ENCODE assay signal across 17 cellular contexts in genomic region chr7:157220916-157221569, GRCh38.
"Had no signal": no experiment of that assay in that cellular context is flagged by ENCODE, and none has a peak within 500 bp of the region (broad histone marks: within the 10 kb centered on the region; RNA-seq: fewer than 3 reads in every experiment).

No MANE protein-coding gene starts in this region.

- H3K27ac ChIP-seq: heart right ventricle, parathyroid adenoma, psoas muscle, right lobe of liver, thoracic aorta, transverse colon had no signal

- H3K27ac Mint-ChIP-seq: natural killer cell treated with Interleukin-12 subunit alpha and Interleukin-12 subunit beta and Interleukin-15 and Interleukin-18, amount 100 ng/mL, for 72 hours had no signal

- ATAC-seq: esophagus mucosa; heart right ventricle; natural killer cell treated with Interleukin-12 subunit alpha and Interleukin-12 subunit beta and Interleukin-15 and Interleukin-18, amount 100 ng/mL, for 72 hours; psoas muscle; right lobe of liver; stimulated activated effector memory CD8-positive, alpha-beta T cell treated with anti-CD3 and anti-CD28 coated beads, Interleukin-12 subunit alpha, Interleukin-12 subunit beta, amount 100 ng/mL, for 72 hours; stimulated activated naive CD8-positive, alpha-beta T cell treated with anti-CD3 and anti-CD28 coated beads, Interleukin-15, Interleukin-2, amounts not matched to agents 100 U/mL and 50 U/mL, for 24 hours had no signal

- H3K4me1 Mint-ChIP-seq: stimulated activated effector memory CD8-positive, alpha-beta T cell treated with anti-CD3 and anti-CD28 coated beads, Interleukin-12 subunit alpha, Interleukin-12 subunit beta, amount 100 ng/mL, for 72 hours had no signal

- H3K9me3 Mint-ChIP-seq: natural killer cell treated with Interleukin-12 subunit alpha and Interleukin-12 subunit beta and Interleukin-15 and Interleukin-18, amount 100 ng/mL, for 72 hours; stimulated activated effector memory CD8-positive, alpha-beta T cell treated with anti-CD3 and anti-CD28 coated beads, Interleukin-12 subunit alpha, Interleukin-12 subunit beta, amount 100 ng/mL, for 72 hours had no signal

- DNase-seq: cortex of kidney; dorsolateral prefrontal cortex; effector memory CD4-positive, alpha-beta T cell; heart right ventricle; kidney glomerular epithelial cell; psoas muscle; retina; right lobe of liver; stimulated activated CD4-positive, alpha-beta T cell treated with anti-CD3 and anti-CD28 coated beads, Interleukin-4, amount 100 ng/mL, for 1 hour; stimulated activated CD8-positive, alpha-beta memory T cell treated with anti-CD3 and anti-CD28 coated beads, Interleukin-4, amount 100 ng/mL, for 48 hours; stimulated activated naive CD8-positive, alpha-beta T cell treated with anti-CD3 and anti-CD28 coated beads, Interleukin-15, Interleukin-2, amounts not matched to agents 100 U/mL and 50 U/mL, for 24 hours; transverse colon had no signal

- H3K4me3 Mint-ChIP-seq: natural killer cell treated with Interleukin-12 subunit alpha and Interleukin-12 subunit beta and Interleukin-15 and Interleukin-18, amount 100 ng/mL, for 72 hours; stimulated activated effector memory CD8-positive, alpha-beta T cell treated with anti-CD3 and anti-CD28 coated beads, Interleukin-12 subunit alpha, Interleukin-12 subunit beta, amount 100 ng/mL, for 72 hours had no signal

- H3K27me3 Mint-ChIP-seq: natural killer cell treated with Interleukin-12 subunit alpha and Interleukin-12 subunit beta and Interleukin-15 and Interleukin-18, amount 100 ng/mL, for 72 hours had no signal
